Comparison of ENCODE assay signal across 1 cellular context in the genomic region with DNA sequence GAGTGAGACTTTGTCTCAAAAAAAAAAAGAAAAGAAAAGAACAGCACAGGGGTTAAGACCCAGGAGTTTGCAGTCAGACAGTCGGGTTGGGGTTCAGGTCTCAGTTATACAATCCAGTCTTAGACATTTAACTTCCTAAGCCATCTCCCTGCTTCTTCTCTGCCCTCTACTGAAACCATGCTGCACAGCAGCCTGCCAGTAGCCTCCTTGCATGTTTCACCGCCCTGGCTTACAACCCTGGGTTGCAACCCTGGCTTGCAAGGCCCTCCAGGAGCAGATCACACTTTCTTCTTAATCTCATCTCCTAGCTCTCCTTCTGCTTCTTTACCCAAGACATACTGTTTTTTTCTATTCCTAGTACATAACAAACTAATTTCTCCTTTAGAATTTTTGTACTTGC.
TF ChIP-seq lines count a peak whose summit lies in the region.

No MANE protein-coding gene starts in this region.

TF ChIP-seq in HCT116, 20 proteins besides CTCF, POLR2A, EP300 and RAD21:
- no peak for TF ChIP-seq POLR2AphosphoS5 (IDR thresholded peaks at IDR 0.05; ENCODE audit: low read depth, low read length)
- no peak for TF ChIP-seq EZH2 (IDR thresholded peaks at IDR 0.05)
- TF ChIP-seq CBX3 (IDR thresholded peaks at IDR 0.05; ENCODE audit: low read depth), result no peak
- TF ChIP-seq ZFX (IDR thresholded peaks at IDR 0.05), result no peak
- TF ChIP-seq, protein P1, sequence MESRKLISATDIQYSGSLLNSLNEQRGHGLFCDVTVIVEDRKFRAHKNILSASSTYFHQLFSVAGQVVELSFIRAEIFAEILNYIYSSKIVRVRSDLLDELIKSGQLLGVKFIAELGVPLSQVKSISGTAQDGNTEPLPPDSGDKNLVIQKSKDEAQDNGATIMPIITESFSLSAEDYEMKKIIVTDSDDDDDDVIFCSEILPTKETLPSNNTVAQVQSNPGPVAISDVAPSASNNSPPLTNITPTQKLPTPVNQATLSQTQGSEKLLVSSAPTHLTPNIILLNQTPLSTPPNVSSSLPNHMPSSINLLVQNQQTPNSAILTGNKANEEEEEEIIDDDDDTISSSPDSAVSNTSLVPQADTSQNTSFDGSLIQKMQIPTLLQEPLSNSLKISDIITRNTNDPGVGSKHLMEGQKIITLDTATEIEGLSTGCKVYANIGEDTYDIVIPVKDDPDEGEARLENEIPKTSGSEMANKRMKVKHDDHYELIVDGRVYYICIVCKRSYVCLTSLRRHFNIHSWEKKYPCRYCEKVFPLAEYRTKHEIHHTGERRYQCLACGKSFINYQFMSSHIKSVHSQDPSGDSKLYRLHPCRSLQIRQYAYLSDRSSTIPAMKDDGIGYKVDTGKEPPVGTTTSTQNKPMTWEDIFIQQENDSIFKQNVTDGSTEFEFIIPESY (IDR thresholded peaks at IDR 0.05; ENCODE audit: extremely low read depth, insufficient replicate concordance, low read length), result no peak
- TF ChIP-seq JUND (IDR thresholded peaks at IDR 0.05), result no peak
- no peak for TF ChIP-seq SRF (IDR thresholded peaks at IDR 0.05; ENCODE audit: low read depth)
- TF ChIP-seq ELF1 (IDR thresholded peaks at IDR 0.05; ENCODE audit: borderline replicate concordance, low read depth), result no peak
- TF ChIP-seq ZNF274 (IDR thresholded peaks at IDR 0.05; ENCODE audit: low read depth, low read length), result no peak
- TF ChIP-seq SIN3A (IDR thresholded peaks at IDR 0.05; ENCODE audit: low read depth), result no peak
- no peak for TF ChIP-seq CEBPB (IDR thresholded peaks at IDR 0.05; ENCODE audit: low read depth)
- no peak for TF ChIP-seq FOSL1 (IDR thresholded peaks at IDR 0.05; ENCODE audit: low read depth)
- TF ChIP-seq EGR1 (IDR thresholded peaks at IDR 0.05; ENCODE audit: low read depth), result no peak
- TF ChIP-seq, protein P2, sequence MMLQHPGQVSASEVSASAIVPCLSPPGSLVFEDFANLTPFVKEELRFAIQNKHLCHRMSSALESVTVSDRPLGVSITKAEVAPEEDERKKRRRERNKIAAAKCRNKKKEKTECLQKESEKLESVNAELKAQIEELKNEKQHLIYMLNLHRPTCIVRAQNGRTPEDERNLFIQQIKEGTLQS (IDR thresholded peaks at IDR 0.05), result no peak
- no peak for TF ChIP-seq SP1 (IDR thresholded peaks at IDR 0.05; ENCODE audit: low read depth)
- TF ChIP-seq, protein P3, sequence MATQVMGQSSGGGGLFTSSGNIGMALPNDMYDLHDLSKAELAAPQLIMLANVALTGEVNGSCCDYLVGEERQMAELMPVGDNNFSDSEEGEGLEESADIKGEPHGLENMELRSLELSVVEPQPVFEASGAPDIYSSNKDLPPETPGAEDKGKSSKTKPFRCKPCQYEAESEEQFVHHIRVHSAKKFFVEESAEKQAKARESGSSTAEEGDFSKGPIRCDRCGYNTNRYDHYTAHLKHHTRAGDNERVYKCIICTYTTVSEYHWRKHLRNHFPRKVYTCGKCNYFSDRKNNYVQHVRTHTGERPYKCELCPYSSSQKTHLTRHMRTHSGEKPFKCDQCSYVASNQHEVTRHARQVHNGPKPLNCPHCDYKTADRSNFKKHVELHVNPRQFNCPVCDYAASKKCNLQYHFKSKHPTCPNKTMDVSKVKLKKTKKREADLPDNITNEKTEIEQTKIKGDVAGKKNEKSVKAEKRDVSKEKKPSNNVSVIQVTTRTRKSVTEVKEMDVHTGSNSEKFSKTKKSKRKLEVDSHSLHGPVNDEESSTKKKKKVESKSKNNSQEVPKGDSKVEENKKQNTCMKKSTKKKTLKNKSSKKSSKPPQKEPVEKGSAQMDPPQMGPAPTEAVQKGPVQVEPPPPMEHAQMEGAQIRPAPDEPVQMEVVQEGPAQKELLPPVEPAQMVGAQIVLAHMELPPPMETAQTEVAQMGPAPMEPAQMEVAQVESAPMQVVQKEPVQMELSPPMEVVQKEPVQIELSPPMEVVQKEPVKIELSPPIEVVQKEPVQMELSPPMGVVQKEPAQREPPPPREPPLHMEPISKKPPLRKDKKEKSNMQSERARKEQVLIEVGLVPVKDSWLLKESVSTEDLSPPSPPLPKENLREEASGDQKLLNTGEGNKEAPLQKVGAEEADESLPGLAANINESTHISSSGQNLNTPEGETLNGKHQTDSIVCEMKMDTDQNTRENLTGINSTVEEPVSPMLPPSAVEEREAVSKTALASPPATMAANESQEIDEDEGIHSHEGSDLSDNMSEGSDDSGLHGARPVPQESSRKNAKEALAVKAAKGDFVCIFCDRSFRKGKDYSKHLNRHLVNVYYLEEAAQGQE (IDR thresholded peaks at IDR 0.05; ENCODE audit: low read depth), result no peak
- TF ChIP-seq EZH2phosphoT487 (IDR thresholded peaks at IDR 0.05; ENCODE audit: borderline replicate concordance), result no peak
- TF ChIP-seq, protein P4, sequence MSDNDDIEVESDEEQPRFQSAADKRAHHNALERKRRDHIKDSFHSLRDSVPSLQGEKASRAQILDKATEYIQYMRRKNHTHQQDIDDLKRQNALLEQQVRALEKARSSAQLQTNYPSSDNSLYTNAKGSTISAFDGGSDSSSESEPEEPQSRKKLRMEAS (IDR thresholded peaks at IDR 0.05), result no peak
- no peak for TF ChIP-seq YY1 (IDR thresholded peaks at IDR 0.05; ENCODE audit: extremely low read depth, insufficient replicate concordance, low read depth, low read length)
- no peak for TF ChIP-seq TCF7L2 (IDR thresholded peaks at IDR 0.05; ENCODE audit: borderline replicate concordance, extremely low read depth, insufficient read depth, insufficient read length)
TF ChIP-seq in HCT116: peak in this region for 0.
